18 cellular contexts compared by ENCODE assay signal in the genomic region with DNA sequence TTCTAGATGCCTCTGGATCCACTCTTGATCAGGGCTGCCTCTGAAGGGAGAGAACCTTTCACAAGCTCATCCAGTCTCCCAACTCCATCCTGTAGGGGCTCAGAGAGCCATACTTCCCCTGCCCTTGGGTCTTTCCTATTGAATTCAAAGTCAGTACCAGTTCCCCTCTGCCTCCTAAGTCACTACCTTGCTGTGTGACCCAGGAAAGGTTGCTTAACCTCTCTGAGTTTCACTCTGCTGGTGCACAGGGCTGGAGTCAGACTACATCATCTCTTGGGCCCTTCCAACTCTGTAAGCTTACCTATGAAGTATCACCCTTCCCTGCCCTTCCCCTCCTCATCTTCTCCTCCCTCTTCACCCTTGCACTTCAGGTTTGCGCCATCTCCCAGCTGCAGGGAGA.
DNase-seq lines count a peak whose midpoint lies in the region; ATAC-seq, FAIRE-seq and TF ChIP-seq lines count a peak whose summit lies in the region.
"Had no signal": no experiment of that assay in that cellular context is flagged by ENCODE, and none has a peak within 500 bp of the region (broad histone marks: within the 10 kb centered on the region; RNA-seq: fewer than 3 reads in every experiment).

No MANE protein-coding gene starts in this region.

- POLR2A ChIA-PET in activated naive CD8-positive, alpha-beta T cell treated with anti-CD3 and anti-CD28 coated beads, Interleukin-2, amount 10 ng/mL, durations not matched to agents 7 days and 5 days (lab: Charles Lee), result no interaction called here
- POLR2A ChIA-PET in K562 (lab: Yijun Ruan, JAX), result no interaction called here

- no peak overlapping the region for H2BK120ac ChIP-seq in H9 (ENCODE audit: low read depth, low read length, poor library complexity, severe bottlenecking)

- H3K27ac ChIP-seq in H9 (ENCODE audit: insufficient read length, low read depth, low read length) (no peak overlapping the region), K562 (ENCODE audit: extremely low read depth, low read depth, low read length) (no peak overlapping the region)

- in situ Hi-C loops in K562 (cut with MboI), result no loop called here

- peak overlapping the region; percentile 34 for H4K8ac ChIP-seq in H9 (replicated peaks; ENCODE audit: insufficient read length, low read depth, low read length)

- ATAC-seq in activated naive CD8-positive, alpha-beta T cell treated with anti-CD3 and anti-CD28 coated beads, Interleukin-2, amount 10 ng/mL, durations not matched to agents 7 days and 5 days (ENCODE audit: low read depth), result peak; percentile 17
- ATAC-seq in K562, result no peak
- ATAC-seq: GM23338 had no signal

- no peak for DNase-seq in activated naive CD8-positive, alpha-beta T cell treated with anti-CD3 and anti-CD28 coated beads, Interleukin-2, amount 10 ng/mL, durations not matched to agents 7 days and 5 days
- DNase-seq in activated naive CD8-positive, alpha-beta T cell treated with anti-CD3 and anti-CD28 coated beads for 36 hours, result no peak
- DNase-seq in H9 (no peak), K562 (ENCODE audit: extremely low read depth in 1 of 4, low spot score in 3 of 4) (no peak), H54 (ENCODE audit: insufficient read length, low spot score) (no peak), AG08395 (ENCODE audit: low spot score) (no peak), SKM-1 (lab: John Stamatoyannopoulos, UW; ENCODE audit: unreplicated experiment) (no peak)
- DNase-seq: 8988T; BE2C; CD4-positive, alpha-beta memory T cell; DMS153; DMS79; GDM1 had no signal

- no peaks in the 10 kb centered on the region for H3K79me1 ChIP-seq in H9 (ENCODE audit: insufficient read depth, low read depth, low read length, poor library complexity, severe bottlenecking)

- TF ChIP-seq EP300 in K562 (IDR thresholded peaks at IDR 0.05; ENCODE audit: low read length), result no peak

- no peak overlapping the region for H2AK5ac ChIP-seq in H9 (ENCODE audit: insufficient read length, low read length)

- WGBS in H9 (ENCODE audit: extremely low coverage, insufficient read length, low lambda C conversion rate), result no CpG with 5 or more reads among the region's 1 CpG
- WGBS in K562 (ENCODE audit: insufficient coverage, low coverage, missing lambda C conversion rate), result 15% methylated on average over 1 of the region's 1 CpG

- CTCF ChIA-PET in K562 (lab: Yijun Ruan, JAX; ENCODE audit: low intra/inter-chr PET ratio), result no interaction called here

- H3K27me3 ChIP-seq in H9 (ENCODE audit: insufficient read depth, low read length), result no peaks in the 10 kb centered on the region
- peaks cover 30 to 75% of the 10 kb centered on the region in 2 experiments; a peak in 4 of 5 replicates for H3K27me3 ChIP-seq in K562 (ENCODE audit: control insufficient read depth in 2 of 2, insufficient read depth in 2 of 2, low read length in 2 of 2)
- H3K27me3 ChIP-seq: BE2C had no signal

- no peak overlapping the region for H3K4ac ChIP-seq in H9 (ENCODE audit: low read depth, low read length)

- no peak overlapping the region for H3T11ph ChIP-seq in H9 (ENCODE audit: low read length)

- no peak overlapping the region for H3K4me2 ChIP-seq in H9 (ENCODE audit: insufficient read depth, insufficient read length, low read length)
- H3K4me2 ChIP-seq in K562 (ENCODE audit: insufficient read depth, low read length), result no peak overlapping the region
- H3K4me2 ChIP-seq: GM23338 had no signal

- H4K20me1 ChIP-seq in H9 (ENCODE audit: control insufficient read depth, insufficient read depth, insufficient read length) (no peaks in the 10 kb centered on the region), K562 (replicated peaks; ENCODE audit: control insufficient read depth, insufficient read depth, low read length) (peaks cover 17% of the 10 kb centered on the region; the same call in 1 of the 2 replicates)

- H3K9me1 ChIP-seq in K562 (ENCODE audit: control insufficient read depth, insufficient read depth, low read length), result no peaks in the 10 kb centered on the region

- no peaks in the 10 kb centered on the region for H3K36me3 Mint-ChIP-seq in activated naive CD8-positive, alpha-beta T cell treated with anti-CD3 and anti-CD28 coated beads, Interleukin-2, amount 10 ng/mL, durations not matched to agents 7 days and 5 days
- no peaks in the 10 kb centered on the region for H3K36me3 Mint-ChIP-seq in activated naive CD8-positive, alpha-beta T cell treated with anti-CD3 and anti-CD28 coated beads for 36 hours
- no peaks in the 10 kb centered on the region for H3K36me3 Mint-ChIP-seq in H9 (ENCODE audit: insufficient read depth in 1 of 3, low read depth in 3 of 3)
- H3K36me3 Mint-ChIP-seq: CD14-positive monocyte; CD4-positive, alpha-beta memory T cell had no signal

- no peak overlapping the region for H4K5ac ChIP-seq in H9 (ENCODE audit: insufficient read length, low read depth, low read length)

- no peaks in the 10 kb centered on the region for H3K9me3 Mint-ChIP-seq in activated naive CD8-positive, alpha-beta T cell treated with anti-CD3 and anti-CD28 coated beads, Interleukin-2, amount 10 ng/mL, durations not matched to agents 7 days and 5 days
- no peaks in the 10 kb centered on the region for H3K9me3 Mint-ChIP-seq in activated naive CD8-positive, alpha-beta T cell treated with anti-CD3 and anti-CD28 coated beads for 36 hours
- H3K9me3 Mint-ChIP-seq in H9, result no peaks in the 10 kb centered on the region
- H3K9me3 Mint-ChIP-seq: CD14-positive monocyte; CD4-positive, alpha-beta memory T cell; GM23338 had no signal

- peaks cover 12% of the 10 kb centered on the region for H3K4me1 Mint-ChIP-seq in activated naive CD8-positive, alpha-beta T cell treated with anti-CD3 and anti-CD28 coated beads, Interleukin-2, amount 10 ng/mL, durations not matched to agents 7 days and 5 days
- H3K4me1 Mint-ChIP-seq in activated naive CD8-positive, alpha-beta T cell treated with anti-CD3 and anti-CD28 coated beads for 36 hours, result peaks cover 10% of the 10 kb centered on the region
- H3K4me1 Mint-ChIP-seq in H9, result peaks cover 23 to 44% of the 10 kb centered on the region in 2 experiments
- H3K4me1 Mint-ChIP-seq: CD14-positive monocyte had no signal

- H2BK12ac ChIP-seq in H9 (ENCODE audit: insufficient read length, low read depth, low read length), result no peak overlapping the region

- H3K56ac ChIP-seq in H9 (ENCODE audit: insufficient read length, low read depth, low read length), result no peak overlapping the region

- no peak overlapping the region for H2BK5ac ChIP-seq in H9 (ENCODE audit: insufficient read length, low read length)

- H3K9me3 ChIP-seq in H9 (ENCODE audit: control insufficient read depth, low read depth, low read length) (no peaks in the 10 kb centered on the region), K562 (replicated peaks; ENCODE audit: control insufficient read depth, insufficient read depth, low read depth, low read length) (no peaks in the 10 kb centered on the region)
- H3K9me3 ChIP-seq: BE2C, HAP-1 had no signal

- no peak for TF ChIP-seq RAD21 in K562 (CRISPR knock-in tag; conservative IDR thresholded peaks at IDR 0.05 in 1 of 2, IDR thresholded peaks at IDR 0.05 in 1 of 2)

- no peak overlapping the region for H4K91ac ChIP-seq in H9 (ENCODE audit: insufficient read length, low read depth, low read length)

- no peak overlapping the region for H2BK15ac ChIP-seq in H9 (ENCODE audit: low read depth, low read length)

- H3K36me3 ChIP-seq in K562 (ENCODE audit: control insufficient read depth, insufficient read depth, low read length), result no peaks in the 10 kb centered on the region
- H3K36me3 ChIP-seq: BE2C, HAP-1 had no signal

- H3K27me3 Mint-ChIP-seq in activated naive CD8-positive, alpha-beta T cell treated with anti-CD3 and anti-CD28 coated beads, Interleukin-2, amount 10 ng/mL, durations not matched to agents 7 days and 5 days, result no peaks in the 10 kb centered on the region
- H3K27me3 Mint-ChIP-seq in activated naive CD8-positive, alpha-beta T cell treated with anti-CD3 and anti-CD28 coated beads for 36 hours, result no peaks in the 10 kb centered on the region
- H3K27me3 Mint-ChIP-seq in H9 (ENCODE audit: low read depth), result peaks cover 2% of the 10 kb centered on the region; the same call in 1 of the 2 replicates

- no peak overlapping the region for H3K4me3 ChIP-seq in K562
- H3K4me3 ChIP-seq: GM23338, HAP-1 had no signal

- intact Hi-C loops in K562 (cut with micrococcal nuclease), result no loop called here

- TF ChIP-seq CTCF in H9 (conservative IDR thresholded peaks at IDR 0.05) (no peak), K562 (IDR thresholded peaks at IDR 0.05 in 2 of 3, conservative IDR thresholded peaks at IDR 0.05 in 1 of 3; ENCODE audit: insufficient read depth in 2 of 3, low read depth in 1 of 3, low read length in 3 of 3) (no peak)

- peak overlapping the region; percentile 8 for H3K4me3 Mint-ChIP-seq in activated naive CD8-positive, alpha-beta T cell treated with anti-CD3 and anti-CD28 coated beads, Interleukin-2, amount 10 ng/mL, durations not matched to agents 7 days and 5 days
- H3K4me3 Mint-ChIP-seq in activated naive CD8-positive, alpha-beta T cell treated with anti-CD3 and anti-CD28 coated beads for 36 hours, result no peak overlapping the region
- H3K4me3 Mint-ChIP-seq in H9, result no peak overlapping the region
- H3K4me3 Mint-ChIP-seq: CD14-positive monocyte, GM23338 had no signal

- H3K27ac Mint-ChIP-seq in activated naive CD8-positive, alpha-beta T cell treated with anti-CD3 and anti-CD28 coated beads, Interleukin-2, amount 10 ng/mL, durations not matched to agents 7 days and 5 days, result peak overlapping the region; percentile 46
- no peak overlapping the region for H3K27ac Mint-ChIP-seq in activated naive CD8-positive, alpha-beta T cell treated with anti-CD3 and anti-CD28 coated beads for 36 hours
- H3K27ac Mint-ChIP-seq in H9, result no peak overlapping the region; a peak in 1 of 7 replicates
- H3K27ac Mint-ChIP-seq: CD14-positive monocyte, GM23338 had no signal

- no peak overlapping the region; the same call in 1 of the 2 replicates for H3K14ac ChIP-seq in H9 (ENCODE audit: insufficient read depth, low read length)

- no peak overlapping the region for H3K9ac ChIP-seq in H9 (ENCODE audit: extremely low read depth, insufficient read length, low read length)
- no peak overlapping the region for H3K9ac ChIP-seq in K562 (ENCODE audit: insufficient read depth in 1 of 2, low read depth in 2 of 2, low read length in 2 of 2)

- H3K4me1 ChIP-seq in H9 (ENCODE audit: insufficient read depth, low read length) (0 out of 2 replicates have a peak, but pooled peaks cover 2% of the 10 kb centered on the region), K562 (replicated peaks in 1 of 2; ENCODE audit: control insufficient read depth in 2 of 2, insufficient read depth in 2 of 2, low read length in 2 of 2) (no peaks in the 10 kb centered on the region)
- H3K4me1 ChIP-seq: HAP-1 had no signal

- H2AFZ ChIP-seq in H9 (ENCODE audit: low read length) (no peak overlapping the region), K562 (ENCODE audit: low read depth, low read length) (no peak overlapping the region)
- H2AFZ ChIP-seq: GM23338 had no signal

- no peak for TF ChIP-seq POLR2A in K562 (conservative IDR thresholded peaks at IDR 0.05)
- TF ChIP-seq POLR2A in H54 (IDR thresholded peaks at IDR 0.05; ENCODE audit: low read depth, low read length), result no peak

- H3K79me2 ChIP-seq in H9 (ENCODE audit: insufficient read depth, low read length), result no peaks in the 10 kb centered on the region
- no peaks in the 10 kb centered on the region for H3K79me2 ChIP-seq in K562 (ENCODE audit: control insufficient read depth, insufficient read depth, low read length)

- FAIRE-seq in K562 (lab: Jason Lieb, UNC) (no peak), H54 (lab: Jason Lieb, UNC) (no peak)
- FAIRE-seq: GM12892, GM18507 had no signal

- H3K23me2 ChIP-seq in H9 (ENCODE audit: insufficient read length, low read depth, low read length, poor library complexity, severe bottlenecking), result no peaks in the 10 kb centered on the region

- no TSS peak for BruUV-seq in K562 (replicated peaks; lab: Mats Ljungman, UMichigan)

- no peak overlapping the region for H2BK20ac ChIP-seq in H9 (ENCODE audit: low read depth, low read length, poor library complexity, severe bottlenecking)

- H3K23ac ChIP-seq in H9 (ENCODE audit: insufficient read length, low read depth, low read length), result no peak overlapping the region

- no peak overlapping the region for H3K18ac ChIP-seq in H9 (ENCODE audit: insufficient read length, low read depth, low read length)
